ENCODE assay signal across 11 cellular contexts in genomic region chr11:77175869-77176539, GRCh38. TPM values are rescaled to one million over a fixed set of nuclear protein-coding genes. Genes with fewer than 3 reads are reported as not detected.
DNase-seq lines count a peak whose midpoint lies in the region; ATAC-seq, FAIRE-seq and TF ChIP-seq lines count a peak whose summit lies in the region.
"Had no signal": no experiment of that assay in that cellular context is flagged by ENCODE, and none has a peak within 500 bp of the region (broad histone marks: within the 10 kb centered on the region; RNA-seq: fewer than 3 reads in every experiment).

No MANE protein-coding gene starts in this region.

- TF ChIP-seq POLR2A in K562 (conservative IDR thresholded peaks at IDR 0.05) (no peak), GM12892 (IDR thresholded peaks at IDR 0.05; ENCODE audit: low read depth, low read length) (no peak)

- TF ChIP-seq CTCF in K562 (IDR thresholded peaks at IDR 0.05 in 2 of 3, conservative IDR thresholded peaks at IDR 0.05 in 1 of 3; ENCODE audit: insufficient read depth in 2 of 3, low read depth in 1 of 3, low read length in 3 of 3) (no peak), left lung (IDR thresholded peaks at IDR 0.05) (no peak), tibial artery (IDR thresholded peaks at IDR 0.05) (no peak)

- POLR2A ChIA-PET in K562 (lab: Yijun Ruan, JAX): interaction anchor here (1.1 kb wide), 1 partner anchor 8 kb away, joined by 3 read pairs; no protein-coding TSS in a partner anchor

- no peak overlapping the region for H3K4me2 ChIP-seq in K562 (ENCODE audit: insufficient read depth, low read length)

- H3K27ac ChIP-seq in K562 (ENCODE audit: extremely low read depth, low read depth, low read length) (no peak overlapping the region), left lung (peak overlapping the region in 1 of 2 donors; percentile 71), tibial artery (no peak overlapping the region)

- H3K9me3 Mint-ChIP-seq in activated naive CD4-positive, alpha-beta T cell treated with anti-CD3 and anti-CD28 coated beads for 36 hours: no peaks in the 10 kb centered on the region

- H3K27me3 ChIP-seq in K562 (ENCODE audit: control insufficient read depth in 2 of 2, insufficient read depth in 2 of 2, low read length in 2 of 2) (peaks cover 4 to 56% of the 10 kb centered on the region in 2 experiments; a peak in 3 of 5 replicates), left lung (no peaks in the 10 kb centered on the region), tibial artery (no peaks in the 10 kb centered on the region)

- H3K4me3 Mint-ChIP-seq in activated naive CD4-positive, alpha-beta T cell treated with anti-CD3 and anti-CD28 coated beads for 36 hours: no peak overlapping the region

- no peaks in the 10 kb centered on the region for H3K27me3 Mint-ChIP-seq in activated naive CD4-positive, alpha-beta T cell treated with anti-CD3 and anti-CD28 coated beads for 36 hours (ENCODE audit: low read depth)

- peaks cover 2% of the 10 kb centered on the region for H3K9me1 ChIP-seq in K562 (ENCODE audit: control insufficient read depth, insufficient read depth, low read length)

- H3K9ac ChIP-seq in K562 (ENCODE audit: insufficient read depth in 1 of 2, low read depth in 2 of 2, low read length in 2 of 2): no peak overlapping the region

- DNase-seq in activated naive CD4-positive, alpha-beta T cell treated with anti-CD3 and anti-CD28 coated beads for 36 hours: peak; percentile 13
- no peak for DNase-seq in activated naive CD4-positive, alpha-beta T cell treated with anti-CD3 and anti-CD28 coated beads, Interleukin-2, amount 50 U/mL, for 16 hours
- DNase-seq in K562 (ENCODE audit: extremely low read depth in 1 of 4, low spot score in 3 of 4): no peak
- DNase-seq in left lung: peak; percentile 66 to 87
- peak; percentile 64 to 76 for DNase-seq in tibial artery
- DNase-seq in H4 (ENCODE audit: low spot score): no peak
- no peak for DNase-seq in GM12892 (ENCODE audit: insufficient read length)
- no peak for DNase-seq in NCI-H1105 treated with DMSO at 0.1 percent for 48 hours (lab: John Stamatoyannopoulos, UW)
- DNase-seq: activated naive CD4-positive, alpha-beta T cell; IMR-90; stimulated activated CD4-positive, alpha-beta T cell treated with anti-CD3 and anti-CD28 coated beads, Interleukin-1b, Interleukin-23, amount 100 ng/mL, for 48 hours had no signal

- no peaks in the 10 kb centered on the region for H3K4me1 Mint-ChIP-seq in activated naive CD4-positive, alpha-beta T cell treated with anti-CD3 and anti-CD28 coated beads for 36 hours (ENCODE audit: low read depth)

- 2% methylated on average over 12 of the region's 12 CpGs for WGBS in K562 (ENCODE audit: insufficient coverage, low coverage, missing lambda C conversion rate)

- H3K36me3 ChIP-seq in K562 (ENCODE audit: control insufficient read depth, insufficient read depth, low read length) (no peaks in the 10 kb centered on the region), left lung (peaks cover 0 to under 1% of the 10 kb centered on the region in 2 donors), tibial artery (no peaks in the 10 kb centered on the region)

- no TSS peak for BruUV-seq in K562 (replicated peaks; lab: Mats Ljungman, UMichigan)

- H3K27ac Mint-ChIP-seq in activated naive CD4-positive, alpha-beta T cell treated with anti-CD3 and anti-CD28 coated beads for 36 hours: no peak overlapping the region

- H3K79me2 ChIP-seq in K562 (ENCODE audit: control insufficient read depth, insufficient read depth, low read length): no peaks in the 10 kb centered on the region

- TF ChIP-seq RAD21 in K562 (CRISPR knock-in tag; conservative IDR thresholded peaks at IDR 0.05 in 1 of 2, IDR thresholded peaks at IDR 0.05 in 1 of 2): no peak

- in situ Hi-C loops in K562 (cut with MboI): no loop called here

- no peaks in the 10 kb centered on the region for H3K9me3 ChIP-seq in K562 (replicated peaks; ENCODE audit: control insufficient read depth, insufficient read depth, low read depth, low read length)
- H3K9me3 ChIP-seq in left lung: no peaks in the 10 kb centered on the region
- no peaks in the 10 kb centered on the region for H3K9me3 ChIP-seq in tibial artery

- no peak for FAIRE-seq in K562 (lab: Jason Lieb, UNC)
- no peak for FAIRE-seq in GM12892 (lab: Jason Lieb, UNC)

- CTCF ChIA-PET in activated naive CD4-positive, alpha-beta T cell treated with anti-CD3 and anti-CD28 coated beads for 36 hours (lab: Charles Lee): interaction anchor here (1.1 to 2.4 kb wide), 2 partner anchors 11 to 49 kb away, joined by 3 to 8 read pairs; no protein-coding TSS in a partner anchor
- CTCF ChIA-PET in K562 (lab: Yijun Ruan, JAX; ENCODE audit: low intra/inter-chr PET ratio): no interaction called here

- H3K4me3 ChIP-seq in K562: no peak overlapping the region
- H3K4me3 ChIP-seq in left lung: peak overlapping the region in 1 of 2 donors; percentile 30
- H3K4me3 ChIP-seq in tibial artery: peak overlapping the region in 1 of 2 donors; percentile 4

- peak; percentile 17; the same call in 1 of the 3 replicates for ATAC-seq in K562
- ATAC-seq in left lung: peak; percentile 78

- intact Hi-C loops in activated naive CD4-positive, alpha-beta T cell treated with anti-CD3 and anti-CD28 coated beads for 36 hours (cut with micrococcal nuclease): no loop called here
- intact Hi-C loops in K562 (cut with micrococcal nuclease): no loop called here
- intact Hi-C loops in left lung (cut with DNase I): no loop called here
- intact Hi-C loops in tibial artery (cut with DNase I; ENCODE audit: low total_unique reads): no loop called here

- H3K36me3 Mint-ChIP-seq in activated naive CD4-positive, alpha-beta T cell treated with anti-CD3 and anti-CD28 coated beads for 36 hours (ENCODE audit: low read depth): no peaks in the 10 kb centered on the region

- no peaks in the 10 kb centered on the region for H4K20me1 ChIP-seq in K562 (replicated peaks; ENCODE audit: control insufficient read depth, insufficient read depth, low read length)

- no peak for TF ChIP-seq EP300 in K562 (IDR thresholded peaks at IDR 0.05; ENCODE audit: low read length)

- peaks cover 6 to 17% of the 10 kb centered on the region in 2 experiments; a peak in 4 of 5 replicates for H3K4me1 ChIP-seq in K562 (replicated peaks in 1 of 2; ENCODE audit: control insufficient read depth in 2 of 2, insufficient read depth in 2 of 2, low read length in 2 of 2)
- peaks cover 0 to 19% of the 10 kb centered on the region in 2 donors for H3K4me1 ChIP-seq in left lung
- H3K4me1 ChIP-seq in tibial artery: peaks cover 0 to 10% (median 2%) of the 10 kb centered on the region in 4 donors

- no peak overlapping the region for H2AFZ ChIP-seq in K562 (ENCODE audit: low read depth, low read length)

TF ChIP-seq in K562, 482 proteins besides CTCF, POLR2A, EP300 and RAD21 (continues in another document):
- no peak for TF ChIP-seq CREM (IDR thresholded peaks at IDR 0.05; ENCODE audit: low read depth)
- TF ChIP-seq JUNB (CRISPR knock-in tag; conservative IDR thresholded peaks at IDR 0.05): no peak
- no peak for TF ChIP-seq HNRNPK (IDR thresholded peaks at IDR 0.05; ENCODE audit: low read depth, low read length, poor library complexity, severe bottlenecking)
- TF ChIP-seq ELK3 (CRISPR knock-in tag; IDR thresholded peaks at IDR 0.05): no peak
- TF ChIP-seq ZNF436 (CRISPR knock-in tag; IDR thresholded peaks at IDR 0.05): no peak
- no peak for TF ChIP-seq RFX7 (CRISPR knock-in tag; IDR thresholded peaks at IDR 0.05)
- no peak for TF ChIP-seq PHF21A (IDR thresholded peaks at IDR 0.05; ENCODE audit: borderline replicate concordance, low read depth)
- TF ChIP-seq HDAC6 (IDR thresholded peaks at IDR 0.05; ENCODE audit: low read depth, low read length): no peak
- TF ChIP-seq PHB (CRISPR knock-in tag; IDR thresholded peaks at IDR 0.05): no peak
- no peak for TF ChIP-seq FOXK1 (CRISPR knock-in tag; IDR thresholded peaks at IDR 0.05; ENCODE audit: borderline replicate concordance)
- no peak for TF ChIP-seq HMGN3 (IDR thresholded peaks at IDR 0.05; ENCODE audit: borderline replicate concordance, extremely low read depth, insufficient read length, low read depth, low read length)
- no peak for TF ChIP-seq SRSF9 (IDR thresholded peaks at IDR 0.05; ENCODE audit: borderline replicate concordance, low read depth, low read length)
- no peak for TF ChIP-seq PCBP2 (IDR thresholded peaks at IDR 0.05; ENCODE audit: low read depth, low read length, poor library complexity, severe bottlenecking)

RNA-seq across cellular contexts. Expression of gene MYO7A, which starts 48.0 kb away (rescaled TPM):
- not detected for total RNA-seq in activated naive CD4-positive, alpha-beta T cell treated with anti-CD3 and anti-CD28 coated beads for 36 hours
- total RNA-seq in K562 (2011; cell fraction: chromatin; rRNA removed; ENCODE audit: low replicate concordance): 1.1 and 2.5 TPM in 2 replicates
- total RNA-seq in K562 (2011; cell fraction: nucleolus; rRNA removed): 0.79 and 1.0 TPM in 2 replicates
- 0.53 and 0.73 TPM in 2 replicates for total RNA-seq in K562 (2011; cell fraction: nucleoplasm; rRNA removed)
- 0.04 and 0.09 TPM in 2 replicates for total RNA-seq in K562 (2014; rRNA removed)
- 0.04 TPM in 1 of 2 replicates, not detected in the other for total RNA-seq in K562 (2014; rRNA removed; fragmentation: Illumina TruSeq; extraction: Trizol)
- total RNA-seq in K562 (2015; rRNA removed; fragmentation: Illumina TruSeq; extraction: Trizol): 0.07 TPM in 1 of 2 replicates, not detected in the other
- 0.07 and 0.11 TPM in 2 replicates for total RNA-seq in K562 (2021)
- 0.10 and 0.14 TPM in 2 replicates for polyA plus RNA-seq in K562 (2011; rRNA removed)
- polyA plus RNA-seq in K562 (2011; cell fraction: cytosol; rRNA removed): 0.13 and 0.19 TPM in 2 replicates
- polyA plus RNA-seq in K562 (2011; cell fraction: nucleus; rRNA removed): 1.0 and 1.3 TPM in 2 replicates
- 0.04 and 0.35 TPM in 2 replicates for polyA plus RNA-seq in K562 (2012)
- 0.03 and 0.06 TPM in 2 replicates for polyA plus RNA-seq in K562 (2014; fragmentation: Illumina TruSeq; extraction: Trizol)
- polyA plus RNA-seq in K562 (2014; fragmentation: Nextera tagmentation; extraction: Ambion mirVana): under 1 TPM in 1 of 2 experiments, not detected in 1; 0.01 TPM
- polyA plus RNA-seq in K562 (2014; rRNA removed): 0.11 TPM in 1 of 2 replicates, not detected in the other
- polyA minus RNA-seq in K562 (2011; rRNA and poly(A)+ RNA removed): 0.11 and 0.21 TPM in 2 replicates
- not detected in 2 replicates for polyA minus RNA-seq in K562 (2011; cell fraction: cytosol; rRNA and poly(A)+ RNA removed)
- 0.22 and 0.40 TPM in 2 replicates for polyA minus RNA-seq in K562 (2011; cell fraction: nucleus; rRNA and poly(A)+ RNA removed)
- total RNA-seq in left lung: 10 to 100 TPM in 1 of 2 donors, 1 to 10 TPM in 1; 4.8 to 13.5 TPM
- total RNA-seq in H4 (2014; rRNA removed; shearing (Covaris generic)): 0.35 and 1.4 TPM in 2 replicates
- 0.06 TPM for polyA plus RNA-seq in GM12892 (2012; ENCODE audit: missing spikeins)
- total RNA-seq: IMR-90 had no signal

Comparison
In these comparisons a context has a peak if more than half of its experiments do, and no peak if none do; other contexts are left out.
1. DNase-seq: peak in activated naive CD4-positive, alpha-beta T cell treated with anti-CD3 and anti-CD28 coated beads for 36 hours (single experiment), left lung (2 of 2) and tibial artery (2 of 2); none in activated naive CD4-positive, alpha-beta T cell treated with anti-CD3 and anti-CD28 coated beads, Interleukin-2, amount 50 U/mL, for 16 hours (single experiment), K562 (0 of 4), H4 (single experiment), GM12892 (single experiment) and NCI-H1105 treated with DMSO at 0.1 percent for 48 hours (single experiment).